ENCODE assay signal across 1 cellular context in the genomic region with DNA sequence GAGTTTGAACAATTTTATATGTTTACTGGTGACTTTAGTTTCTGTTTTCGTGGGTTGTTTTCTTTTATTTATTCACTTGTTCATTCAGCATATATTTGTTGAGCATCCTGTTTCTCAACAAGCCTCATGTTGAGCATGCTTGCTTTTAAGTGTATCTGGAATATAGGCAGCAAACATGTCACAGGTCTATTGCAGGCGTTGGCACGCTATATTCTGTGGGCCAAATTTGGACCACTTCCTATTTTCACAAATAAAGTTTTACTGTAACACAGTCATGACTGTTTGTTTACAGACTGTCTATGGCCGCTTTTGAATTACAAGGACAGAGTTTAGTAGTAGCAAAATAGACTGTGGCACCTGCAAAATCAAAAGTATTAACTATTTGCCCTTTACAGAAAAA.
TF ChIP-seq lines count a peak whose summit lies in the region.

No MANE protein-coding gene starts in this region.

TF ChIP-seq in K562, 482 proteins besides CTCF, POLR2A, EP300 and RAD21:
- TF ChIP-seq, protein P1, sequence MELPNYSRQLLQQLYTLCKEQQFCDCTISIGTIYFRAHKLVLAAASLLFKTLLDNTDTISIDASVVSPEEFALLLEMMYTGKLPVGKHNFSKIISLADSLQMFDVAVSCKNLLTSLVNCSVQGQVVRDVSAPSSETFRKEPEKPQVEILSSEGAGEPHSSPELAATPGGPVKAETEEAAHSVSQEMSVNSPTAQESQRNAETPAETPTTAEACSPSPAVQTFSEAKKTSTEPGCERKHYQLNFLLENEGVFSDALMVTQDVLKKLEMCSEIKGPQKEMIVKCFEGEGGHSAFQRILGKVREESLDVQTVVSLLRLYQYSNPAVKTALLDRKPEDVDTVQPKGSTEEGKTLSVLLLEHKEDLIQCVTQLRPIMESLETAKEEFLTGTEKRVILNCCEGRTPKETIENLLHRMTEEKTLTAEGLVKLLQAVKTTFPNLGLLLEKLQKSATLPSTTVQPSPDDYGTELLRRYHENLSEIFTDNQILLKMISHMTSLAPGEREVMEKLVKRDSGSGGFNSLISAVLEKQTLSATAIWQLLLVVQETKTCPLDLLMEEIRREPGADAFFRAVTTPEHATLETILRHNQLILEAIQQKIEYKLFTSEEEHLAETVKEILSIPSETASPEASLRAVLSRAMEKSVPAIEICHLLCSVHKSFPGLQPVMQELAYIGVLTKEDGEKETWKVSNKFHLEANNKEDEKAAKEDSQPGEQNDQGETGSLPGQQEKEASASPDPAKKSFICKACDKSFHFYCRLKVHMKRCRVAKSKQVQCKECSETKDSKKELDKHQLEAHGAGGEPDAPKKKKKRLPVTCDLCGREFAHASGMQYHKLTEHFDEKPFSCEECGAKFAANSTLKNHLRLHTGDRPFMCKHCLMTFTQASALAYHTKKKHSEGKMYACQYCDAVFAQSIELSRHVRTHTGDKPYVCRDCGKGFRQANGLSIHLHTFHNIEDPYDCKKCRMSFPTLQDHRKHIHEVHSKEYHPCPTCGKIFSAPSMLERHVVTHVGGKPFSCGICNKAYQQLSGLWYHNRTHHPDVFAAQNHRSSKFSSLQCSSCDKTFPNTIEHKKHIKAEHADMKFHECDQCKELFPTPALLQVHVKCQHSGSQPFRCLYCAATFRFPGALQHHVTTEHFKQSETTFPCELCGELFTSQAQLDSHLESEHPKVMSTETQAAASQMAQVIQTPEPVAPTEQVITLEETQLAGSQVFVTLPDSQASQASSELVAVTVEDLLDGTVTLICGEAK (IDR thresholded peaks at IDR 0.05) = peak; percentile 71; the same call in 1 of the 2 replicates
- TF ChIP-seq, protein P1 (CRISPR knock-in tag; IDR thresholded peaks at IDR 0.05) = peak; percentile 34; the same call in 1 of the 2 replicates
- TF ChIP-seq MED1 (CRISPR knock-in tag; IDR thresholded peaks at IDR 0.05; ENCODE audit: borderline replicate concordance) = no peak
TF ChIP-seq in K562: peak in this region for 1.
